In genomic region chr5:6434737-6435136, GRCh38 we compare ENCODE assay signal across 20 cellular contexts. TPM values are rescaled to one million over a fixed set of nuclear protein-coding genes. Genes with fewer than 3 reads are reported as not detected.
DNase-seq lines count a peak whose midpoint lies in the region; ATAC-seq and TF ChIP-seq lines count a peak whose summit lies in the region.
"Had no signal": no experiment of that assay in that cellular context is flagged by ENCODE, and none has a peak within 500 bp of the region (broad histone marks: within the 10 kb centered on the region; RNA-seq: fewer than 3 reads in every experiment).

No MANE protein-coding gene starts in this region.

- H3K4me3 ChIP-seq in right atrium auricular region (no peak overlapping the region), vagina (no peak overlapping the region)

- ATAC-seq in left ventricle myocardium superior, result no peak
- no peak for ATAC-seq in naive thymus-derived CD8-positive, alpha-beta T cell
- ATAC-seq: Right ventricle myocardium inferior had no signal

- peaks cover 13 to 42% (median 22%) of the 10 kb centered on the region in 5 donors for H3K27me3 Mint-ChIP-seq in naive thymus-derived CD8-positive, alpha-beta T cell

- peaks cover 0 to 2% (median 0%) of the 10 kb centered on the region in 4 donors for H3K4me1 Mint-ChIP-seq in naive thymus-derived CD8-positive, alpha-beta T cell
- H3K4me1 Mint-ChIP-seq: B cell; CD14-positive monocyte; CD8-positive, alpha-beta memory T cell had no signal

- DNase-seq in right atrium auricular region (ENCODE audit: low spot score), result peak; percentile 11
- DNase-seq in left ventricle myocardium superior, result no peak
- peak; percentile 49 for DNase-seq in NCI-H146 (lab: John Stamatoyannopoulos, UW)
- DNase-seq in SK-N-DZ (ENCODE audit: low spot score), result peak; percentile 55
- peak; percentile 25 to 74 for DNase-seq in vagina (ENCODE audit: extremely low spot score in 2 of 2)
- no peak for DNase-seq in naive thymus-derived CD8-positive, alpha-beta T cell
- DNase-seq in NCI-H2227 treated with DMSO at 0.1 percent for 48 hours (lab: John Stamatoyannopoulos, UW), result no peak
- no peak for DNase-seq in AG20443 (ENCODE audit: low spot score)
- DNase-seq: CD8-positive, alpha-beta memory T cell; DMS 273 treated with DMSO at 0.1 percent for 48 hours; NCI-H1092 treated with DMSO at 0.1 percent for 48 hours; NCI-H1436; NCI-H226; NCI-H510A; NCI-H748 treated with DMSO at 0.1 percent for 48 hours; T-helper 1 cell had no signal

- no peaks in the 10 kb centered on the region for H3K27me3 ChIP-seq in right atrium auricular region
- H3K27me3 ChIP-seq in vagina, result no peaks in the 10 kb centered on the region

- peaks cover 0 to 2% of the 10 kb centered on the region in 2 donors for H3K9me3 ChIP-seq in right atrium auricular region
- no peaks in the 10 kb centered on the region for H3K9me3 ChIP-seq in vagina

- H3K36me3 Mint-ChIP-seq in naive thymus-derived CD8-positive, alpha-beta T cell, result no peaks in the 10 kb centered on the region
- H3K36me3 Mint-ChIP-seq: CD14-positive monocyte; CD8-positive, alpha-beta memory T cell had no signal

- H3K27ac Mint-ChIP-seq in naive thymus-derived CD8-positive, alpha-beta T cell, result no peak overlapping the region
- H3K27ac Mint-ChIP-seq: B cell; CD14-positive monocyte; CD8-positive, alpha-beta memory T cell had no signal

- no peak overlapping the region for H3K4me3 Mint-ChIP-seq in naive thymus-derived CD8-positive, alpha-beta T cell
- H3K4me3 Mint-ChIP-seq: B cell; CD14-positive monocyte; CD8-positive, alpha-beta memory T cell had no signal

- peaks cover 0 to 7% of the 10 kb centered on the region in 2 donors for H3K4me1 ChIP-seq in right atrium auricular region
- no peaks in the 10 kb centered on the region for H3K4me1 ChIP-seq in vagina

- no peak for TF ChIP-seq POLR2A in vagina (IDR thresholded peaks at IDR 0.05)

- intact Hi-C loops in left ventricle myocardium superior (cut with micrococcal nuclease) (no loop called here), vagina (cut with DNase I) (no loop called here)

- H3K27ac ChIP-seq in right atrium auricular region (no peak overlapping the region), vagina (no peak overlapping the region)

- TF ChIP-seq CTCF in right atrium auricular region (IDR thresholded peaks at IDR 0.05), result no peak
- no peak for TF ChIP-seq CTCF in vagina (IDR thresholded peaks at IDR 0.05)

- H3K9me3 Mint-ChIP-seq in naive thymus-derived CD8-positive, alpha-beta T cell, result peaks cover 0 to 6% (median 2%) of the 10 kb centered on the region in 9 donors

- H3K36me3 ChIP-seq in right atrium auricular region (no peaks in the 10 kb centered on the region), vagina (no peaks in the 10 kb centered on the region)

- POLR2A ChIA-PET in naive thymus-derived CD8-positive, alpha-beta T cell (lab: Charles Lee), result no interaction called here

RNA-seq across cellular contexts. Expression of gene UBE2QL1, which starts 13.9 kb away (rescaled TPM):
- total RNA-seq in right atrium auricular region, result 10 to 100 TPM in 1 of 2 donors, 1 to 10 TPM in 1; 9.1 to 10.8 TPM
- total RNA-seq in left ventricle myocardium superior, result 22.1 TPM
- polyA plus RNA-seq in SK-N-DZ (2014; cell fraction: cytosol; rRNA removed), result 8.3 and 12.9 TPM in 2 replicates
- 3.9 and 4.0 TPM in 2 replicates for polyA plus RNA-seq in SK-N-DZ (2014; cell fraction: nucleus; rRNA removed)
- 2.5 TPM for total RNA-seq in vagina
- total RNA-seq in naive thymus-derived CD8-positive, alpha-beta T cell, result not detected
- not detected for polyA plus RNA-seq in naive thymus-derived CD8-positive, alpha-beta T cell
- total RNA-seq: CD8-positive, alpha-beta memory T cell; HT-29 had no signal
- polyA plus RNA-seq: CD14-positive monocyte; CD8-positive, alpha-beta memory T cell had no signal

RNA-seq across cellular contexts. Expression of gene MED10, which starts 56.4 kb away (rescaled TPM):
- total RNA-seq in right atrium auricular region (10 to 100 TPM; 14.2 to 17.4 TPM), left ventricle myocardium superior (29.2 TPM), vagina (32.7 TPM)
- 13.5 and 13.8 TPM in 2 replicates for polyA plus RNA-seq in SK-N-DZ (2014; cell fraction: cytosol; rRNA removed)
- polyA plus RNA-seq in SK-N-DZ (2014; cell fraction: nucleus; rRNA removed), result 18.9 and 27.4 TPM in 2 replicates
- total RNA-seq in naive thymus-derived CD8-positive, alpha-beta T cell, result 10 to 100 TPM; 70.0 to 77.2 TPM
- 100 to 1,000 TPM; 101 to 108 (median 105) TPM for polyA plus RNA-seq in naive thymus-derived CD8-positive, alpha-beta T cell

Comparison
In these comparisons a context has a peak if more than half of its experiments do, and no peak if none do; other contexts are left out.
1. DNase-seq: peak in right atrium auricular region (single experiment), NCI-H146 (single experiment), SK-N-DZ (single experiment) and vagina (2 of 2); none in left ventricle myocardium superior (single experiment), naive thymus-derived CD8-positive, alpha-beta T cell (0 of 10), NCI-H2227 treated with DMSO at 0.1 percent for 48 hours (single experiment) and AG20443 (single experiment).